ENCODE assay signal across 16 cellular contexts in genomic region chr11:83097671-83098070, GRCh38.
"Had no signal": no experiment of that assay in that cellular context is flagged by ENCODE, and none has a peak within 500 bp of the region (broad histone marks: within the 10 kb centered on the region; RNA-seq: fewer than 3 reads in every experiment).

No MANE protein-coding gene starts in this region.

- H3K27me3 ChIP-seq: adrenal gland, heart left ventricle, ovary, SJCRH30, testis, upper lobe of right lung had no signal

- H3K27ac Mint-ChIP-seq: activated T-helper 17 cell treated with anti-CD3 and anti-CD28 coated beads, Interleukin-2, amount 50 U/mL, for 72 hours; brain; stimulated activated naive CD8-positive, alpha-beta T cell treated with anti-CD3 and anti-CD28 coated beads, Interleukin-15, amount 100 ng/mL, for 72 hours had no signal

- DNase-seq: activated naive CD4-positive, alpha-beta T cell treated with anti-CD3 and anti-CD28 coated beads, Interleukin-2, amount 10 ng/mL, durations not matched to agents 7 days and 5 days; adrenal gland; cerebellar nuclear complex; heart left ventricle; left colon; lower lobe of right lung; nephron progenitor cell; ovary; SJCRH30; stimulated activated CD4-positive, alpha-beta T cell treated with anti-CD3 and anti-CD28 coated beads, Interleukin-1b, Interleukin-23, amount 100 ng/mL, for 48 hours; stimulated activated naive CD8-positive, alpha-beta T cell treated with anti-CD3 and anti-CD28 coated beads, Interleukin-15, amount 100 ng/mL, for 72 hours; T-helper 2 cell; testis; upper lobe of right lung had no signal

- H3K4me3 Mint-ChIP-seq: activated naive CD4-positive, alpha-beta T cell treated with anti-CD3 and anti-CD28 coated beads, Interleukin-2, amount 10 ng/mL, durations not matched to agents 7 days and 5 days; activated T-helper 17 cell treated with anti-CD3 and anti-CD28 coated beads, Interleukin-2, amount 50 U/mL, for 72 hours; brain; nephron progenitor cell; stimulated activated naive CD8-positive, alpha-beta T cell treated with anti-CD3 and anti-CD28 coated beads, Interleukin-15, amount 100 ng/mL, for 72 hours had no signal

- H3K4me1 ChIP-seq: heart left ventricle, lower lobe of right lung, testis, upper lobe of right lung had no signal

- H3K4me3 ChIP-seq: adrenal gland, heart left ventricle, lower lobe of right lung, ovary, SJCRH30, testis, upper lobe of right lung had no signal

- H3K36me3 ChIP-seq: adrenal gland, heart left ventricle, lower lobe of right lung, ovary, SJCRH30, upper lobe of right lung had no signal

- H3K27me3 Mint-ChIP-seq: activated T-helper 17 cell treated with anti-CD3 and anti-CD28 coated beads, Interleukin-2, amount 50 U/mL, for 72 hours; stimulated activated naive CD8-positive, alpha-beta T cell treated with anti-CD3 and anti-CD28 coated beads, Interleukin-15, amount 100 ng/mL, for 72 hours had no signal

- H3K27ac ChIP-seq: adrenal gland, heart left ventricle, lower lobe of right lung, ovary, SJCRH30, testis, upper lobe of right lung had no signal

- H3K9me3 ChIP-seq: adrenal gland, heart left ventricle, lower lobe of right lung, ovary, SJCRH30, testis, upper lobe of right lung had no signal

- H3K4me1 Mint-ChIP-seq: activated naive CD4-positive, alpha-beta T cell treated with anti-CD3 and anti-CD28 coated beads, Interleukin-2, amount 10 ng/mL, durations not matched to agents 7 days and 5 days; activated T-helper 17 cell treated with anti-CD3 and anti-CD28 coated beads, Interleukin-2, amount 50 U/mL, for 72 hours; stimulated activated naive CD8-positive, alpha-beta T cell treated with anti-CD3 and anti-CD28 coated beads, Interleukin-15, amount 100 ng/mL, for 72 hours had no signal

- H3K9me3 Mint-ChIP-seq: activated naive CD4-positive, alpha-beta T cell treated with anti-CD3 and anti-CD28 coated beads, Interleukin-2, amount 10 ng/mL, durations not matched to agents 7 days and 5 days; activated T-helper 17 cell treated with anti-CD3 and anti-CD28 coated beads, Interleukin-2, amount 50 U/mL, for 72 hours; brain; nephron progenitor cell; stimulated activated naive CD8-positive, alpha-beta T cell treated with anti-CD3 and anti-CD28 coated beads, Interleukin-15, amount 100 ng/mL, for 72 hours had no signal

- H3K36me3 Mint-ChIP-seq: activated naive CD4-positive, alpha-beta T cell treated with anti-CD3 and anti-CD28 coated beads, Interleukin-2, amount 10 ng/mL, durations not matched to agents 7 days and 5 days; brain had no signal
